Comparison of ENCODE assay signal across 23 cellular contexts in the genomic region with DNA sequence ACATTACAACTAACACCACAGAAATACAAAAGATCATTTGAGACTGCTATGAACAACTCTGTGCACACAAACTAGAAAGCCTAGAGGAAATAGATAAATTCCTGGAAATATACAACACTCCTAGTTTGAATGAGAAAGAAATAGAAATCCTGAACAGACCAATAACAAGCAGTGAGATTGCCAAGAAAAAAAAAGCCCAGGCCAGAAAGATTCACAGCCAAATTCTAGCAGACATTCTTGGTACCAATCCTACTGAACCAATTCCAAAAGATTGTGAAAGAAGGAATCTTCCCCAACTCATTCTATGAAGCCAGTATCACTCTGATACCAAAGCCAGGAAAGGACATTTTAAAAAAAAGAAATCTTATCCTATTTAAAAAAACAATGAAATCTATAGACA. TPM values are rescaled to one million over a fixed set of nuclear protein-coding genes. Genes with fewer than 3 reads are reported as not detected.
A peak's percentile ranks its signal among the peaks of the same experiment; 100 is the strongest.
DNase-seq lines count a peak whose midpoint lies in the region; ATAC-seq and TF ChIP-seq lines count a peak whose summit lies in the region.
"Had no signal": no experiment of that assay in that cellular context is flagged by ENCODE, and none has a peak within 500 bp of the region (broad histone marks: within the 10 kb centered on the region; RNA-seq: fewer than 3 reads in every experiment).

No MANE protein-coding gene starts in this region.

- H3K4me1 ChIP-seq in Loucy (ENCODE audit: insufficient read depth, low read length, poor library complexity, severe bottlenecking): peaks cover 20% of the 10 kb centered on the region
- H3K4me1 ChIP-seq in sigmoid colon: peaks cover 0 to 23% (median 15%) of the 10 kb centered on the region in 4 donors

- no peak for TF ChIP-seq CTCF in AG09309 (IDR thresholded peaks at IDR 0.05; ENCODE audit: control insufficient read depth, insufficient read depth, low read depth, low read length, missing control alignments)
- no peak for TF ChIP-seq CTCF in Loucy (conservative IDR thresholded peaks at IDR 0.05; ENCODE audit: low read length)
- TF ChIP-seq CTCF in omental fat pad (IDR thresholded peaks at IDR 0.05): no peak
- no peak for TF ChIP-seq CTCF in sigmoid colon (IDR thresholded peaks at IDR 0.05)

- no peak for TF ChIP-seq EP300 in sigmoid colon (IDR thresholded peaks at IDR 0.05)

- H3K36me3 ChIP-seq in Loucy (ENCODE audit: insufficient read depth, low read length) (no peaks in the 10 kb centered on the region), sigmoid colon (no peaks in the 10 kb centered on the region)
- H3K36me3 ChIP-seq: ascending aorta, esophagus muscularis mucosa had no signal

- no peak overlapping the region for H3K4me2 ChIP-seq in Loucy (ENCODE audit: low read depth, low read length, poor library complexity, severe bottlenecking)

- H3K27me3 ChIP-seq in Loucy (ENCODE audit: insufficient read depth, low read length, poor library complexity, severe bottlenecking) (no peaks in the 10 kb centered on the region), sigmoid colon (no peaks in the 10 kb centered on the region)
- H3K27me3 ChIP-seq: ascending aorta, esophagus muscularis mucosa, testis had no signal

- H3K27ac ChIP-seq in sigmoid colon: no peak overlapping the region
- H3K27ac ChIP-seq: ascending aorta, esophagus muscularis mucosa, testis had no signal

- no peaks in the 10 kb centered on the region for H3K9me2 ChIP-seq in Loucy (replicated peaks; ENCODE audit: low read depth, low read length)

- H3K4me3 ChIP-seq in AG09309 (ENCODE audit: control insufficient read depth, low read depth, low read length): no peak overlapping the region
- no peak overlapping the region for H3K4me3 ChIP-seq in Loucy (ENCODE audit: low read length, poor library complexity, severe bottlenecking)
- H3K4me3 ChIP-seq in sigmoid colon: no peak overlapping the region
- H3K4me3 ChIP-seq: ascending aorta, esophagus muscularis mucosa, lung, testis had no signal

- no peaks in the 10 kb centered on the region for H4K20me1 ChIP-seq in Loucy (ENCODE audit: insufficient read depth, low read length, poor library complexity, severe bottlenecking)

- no peak overlapping the region for H3K9ac ChIP-seq in Loucy (ENCODE audit: low read depth, low read length, poor library complexity, severe bottlenecking)

- ATAC-seq in omental fat pad (ENCODE audit: low FRiP score): peak; percentile 69
- ATAC-seq in GM18868 (IDR thresholded peaks at IDR 0.05; ENCODE audit: unreplicated experiment): no peak
- no peak for ATAC-seq in HG02642 (IDR thresholded peaks at IDR 0.05; ENCODE audit: poor library complexity, unreplicated experiment)
- ATAC-seq: activated T-cell treated with anti-CD3 and anti-CD28 coated beads, Interleukin-2, amount 50 U/mL, for 4 hours had no signal

- H3K79me2 ChIP-seq in Loucy (ENCODE audit: insufficient read depth, low read length): no peaks in the 10 kb centered on the region; the same call in 1 of the 2 replicates

- H3F3A ChIP-seq in Loucy (ENCODE audit: low read depth): no peaks in the 10 kb centered on the region

- no peaks in the 10 kb centered on the region for H3K9me3 ChIP-seq in Loucy (ENCODE audit: insufficient read depth, low read depth, low read length)
- H3K9me3 ChIP-seq in sigmoid colon: no peaks in the 10 kb centered on the region
- H3K9me3 ChIP-seq: ascending aorta, esophagus muscularis mucosa, testis had no signal

- H2AFZ ChIP-seq in Loucy (ENCODE audit: low read length): 0 out of 2 replicates have a peak overlapping the region, but pooled peaks have one; percentile 21

- peak; percentile 21 for DNase-seq in AG09309 (ENCODE audit: low read depth)
- DNase-seq in fibroblast of the conjunctiva (ENCODE audit: low read depth): peak; percentile 30
- no peak for DNase-seq in omental fat pad (ENCODE audit: low spot score)
- no peak for DNase-seq in sigmoid colon
- DNase-seq in posterior cingulate gyrus: no peak
- DNase-seq: activated B cell treated with CpG ODN at 0.5 μM for 24 hours; activated naive CD4-positive, alpha-beta T cell treated with anti-CD3 and anti-CD28 coated beads, Interleukin-2, amount 10 ng/mL, durations not matched to agents 7 days and 5 days; activated T-cell treated with anti-CD3 and anti-CD28 coated beads, Interleukin-2, amount 50 U/mL, for 4 hours; cerebellar nuclear complex; DND-41; effector memory CD4-positive, alpha-beta T cell; immature natural killer cell; NCI-H1436; NCI-H524 treated with DMSO at 0.1 percent for 48 hours; retina; T1000; testis had no signal

- intact Hi-C loops in sigmoid colon (cut with DNase I) (no loop called here), posterior cingulate gyrus (cut with DNase I) (no loop called here)

- no peak for TF ChIP-seq POLR2A in sigmoid colon (IDR thresholded peaks at IDR 0.05)

RNA-seq across cellular contexts. Expression of a gene that starts 7.0 kb away (rescaled TPM):
- total RNA-seq in omental fat pad (10 to 100 TPM in 1 of 4 donors, 1 to 10 TPM in 3; 7.8 to 15.0 (median 9.8) TPM), sigmoid colon (10 to 100 TPM; 12.1 to 17.8 (median 14.5) TPM)
- 10 to 100 TPM in 1 of 3 donors, 1 to 10 TPM in 2; 6.7 to 10.1 (median 7.8) TPM for polyA plus RNA-seq in sigmoid colon

RNA-seq across cellular contexts. Expression of a gene that starts 52.3 kb away (rescaled TPM):
- 100 to 1,000 TPM in 2 of 4 donors, 10 to 100 TPM in 2; 66.0 to 229 (median 90.0) TPM for total RNA-seq in omental fat pad
- total RNA-seq in sigmoid colon: 10 to 100 TPM; 44.6 to 74.2 (median 71.4) TPM
- 10 to 100 TPM; 45.0 to 64.7 (median 45.3) TPM for polyA plus RNA-seq in sigmoid colon

Comparison
In these comparisons a context has a peak if more than half of its experiments do, and no peak if none do; other contexts are left out.
1. DNase-seq: peak in AG09309 (single experiment) and fibroblast of the conjunctiva (single experiment); none in omental fat pad (single experiment), sigmoid colon (single experiment) and posterior cingulate gyrus (0 of 10).